1 cellular context compared by ENCODE assay signal in the genomic region with DNA sequence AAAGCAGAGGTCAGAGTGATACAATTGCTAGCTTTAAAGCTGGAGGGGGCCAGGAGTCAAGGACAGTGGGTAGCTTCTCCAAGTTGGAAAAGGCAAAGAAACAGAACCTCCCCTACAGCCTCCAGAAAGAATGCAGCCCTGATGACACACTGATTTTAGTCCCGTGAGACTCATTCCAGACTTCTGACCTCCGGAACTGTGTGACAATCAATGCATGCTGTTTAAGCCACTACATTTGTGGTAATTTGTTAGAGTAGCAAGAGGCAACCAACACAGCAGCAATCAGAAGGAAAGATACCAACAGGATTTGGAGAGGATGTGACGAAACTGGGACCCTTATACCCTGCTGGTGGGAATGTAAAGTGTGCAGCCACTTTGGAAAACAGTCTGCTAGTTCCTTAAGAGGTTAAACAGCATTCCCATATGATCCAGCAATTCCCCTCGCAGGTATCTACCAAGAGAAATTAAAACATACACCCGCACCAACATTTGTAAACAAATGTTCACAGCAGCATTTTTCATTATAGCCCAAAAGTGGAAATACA.
A peak's percentile ranks its signal among the peaks of the same experiment; 100 is the strongest.
TF ChIP-seq lines count a peak whose summit lies in the region.

No MANE protein-coding gene starts in this region.

TF ChIP-seq in HepG2, 621 proteins besides CTCF, POLR2A, EP300 and RAD21:
- TF ChIP-seq, protein P1, sequence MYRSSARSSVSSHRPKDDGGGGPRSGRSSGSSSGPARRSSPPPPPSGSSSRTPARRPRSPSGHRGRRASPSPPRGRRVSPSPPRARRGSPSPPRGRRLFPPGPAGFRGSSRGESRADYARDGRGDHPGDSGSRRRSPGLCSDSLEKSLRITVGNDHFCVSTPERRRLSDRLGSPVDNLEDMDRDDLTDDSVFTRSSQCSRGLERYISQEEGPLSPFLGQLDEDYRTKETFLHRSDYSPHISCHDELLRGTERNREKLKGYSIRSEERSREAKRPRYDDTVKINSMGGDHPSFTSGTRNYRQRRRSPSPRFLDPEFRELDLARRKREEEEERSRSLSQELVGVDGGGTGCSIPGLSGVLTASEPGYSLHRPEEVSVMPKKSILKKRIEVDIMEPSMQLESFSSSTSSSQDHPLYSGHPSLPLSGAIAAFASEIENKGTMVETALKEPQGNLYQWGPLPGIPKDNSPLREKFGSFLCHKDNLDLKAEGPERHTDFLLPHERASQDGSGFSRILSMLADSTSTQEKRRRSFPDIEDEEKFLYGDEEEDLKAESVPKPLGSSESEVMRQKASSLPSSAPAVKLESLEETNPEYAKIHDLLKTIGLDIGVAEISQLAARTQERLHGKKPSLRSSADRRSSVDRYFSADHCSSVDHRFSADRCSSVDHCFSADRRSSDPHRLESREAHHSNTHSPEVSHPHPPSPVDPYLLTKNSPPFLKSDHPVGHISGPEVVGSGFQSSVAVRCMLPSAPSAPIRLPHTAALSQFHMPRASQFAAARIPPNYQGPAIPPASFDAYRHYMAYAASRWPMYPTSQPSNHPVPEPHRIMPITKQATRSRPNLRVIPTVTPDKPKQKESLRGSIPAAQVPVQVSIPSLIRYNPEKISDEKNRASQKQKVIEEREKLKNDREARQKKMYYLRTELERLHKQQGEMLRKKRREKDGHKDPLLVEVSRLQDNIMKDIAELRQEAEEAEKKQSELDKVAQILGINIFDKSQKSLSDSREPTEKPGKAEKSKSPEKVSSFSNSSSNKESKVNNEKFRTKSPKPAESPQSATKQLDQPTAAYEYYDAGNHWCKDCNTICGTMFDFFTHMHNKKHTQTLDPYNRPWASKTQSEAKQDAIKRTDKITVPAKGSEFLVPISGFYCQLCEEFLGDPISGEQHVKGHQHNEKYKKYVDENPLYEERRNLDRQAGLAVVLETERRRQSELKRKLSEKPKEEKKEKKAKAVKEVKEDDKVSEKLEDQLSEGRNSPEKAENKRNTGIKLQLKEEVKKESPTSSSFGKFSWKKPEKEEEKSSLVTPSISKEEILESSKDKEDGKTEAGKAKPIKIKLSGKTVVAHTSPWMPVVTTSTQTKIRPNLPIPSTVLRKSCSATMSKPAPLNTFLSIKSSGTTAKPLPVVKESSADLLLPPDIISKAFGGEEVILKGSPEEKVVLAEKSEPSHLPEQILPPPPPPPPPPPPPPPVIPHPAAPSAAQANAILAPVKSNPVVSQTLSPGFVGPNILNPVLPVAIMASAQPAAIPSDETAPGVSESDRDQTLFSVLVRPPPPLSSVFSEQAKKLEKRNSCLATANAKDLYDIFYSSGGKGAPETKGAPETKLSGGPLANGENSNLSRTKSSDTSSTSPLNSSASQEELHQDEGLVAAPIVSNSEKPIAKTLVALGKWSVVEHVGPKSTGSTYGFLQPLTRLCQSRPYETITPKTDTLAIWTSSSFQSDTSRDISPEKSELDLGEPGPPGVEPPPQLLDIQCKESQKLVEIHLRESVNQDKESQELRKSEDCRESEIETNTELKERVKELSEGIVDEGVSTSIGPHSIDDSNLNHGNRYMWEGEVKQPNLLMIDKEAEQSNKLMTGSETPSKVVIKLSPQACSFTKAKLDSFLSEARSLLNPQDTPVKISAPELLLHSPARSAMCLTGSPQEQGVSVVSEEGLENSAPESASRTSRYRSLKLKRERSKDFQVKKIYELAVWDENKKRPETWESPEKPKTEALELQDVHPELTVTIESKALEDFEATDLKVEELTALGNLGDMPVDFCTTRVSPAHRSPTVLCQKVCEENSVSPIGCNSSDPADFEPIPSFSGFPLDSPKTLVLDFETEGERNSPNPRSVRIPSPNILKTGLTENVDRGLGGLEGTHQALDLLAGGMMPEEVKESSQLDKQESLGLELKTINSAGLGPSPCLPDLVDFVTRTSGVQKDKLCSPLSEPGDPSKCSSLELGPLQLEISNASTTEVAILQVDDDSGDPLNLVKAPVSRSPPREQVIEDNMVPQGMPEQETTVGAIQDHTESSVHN (CRISPR knock-in tag; IDR thresholded peaks at IDR 0.05), result no peak
- TF ChIP-seq ZNF136 (CRISPR knock-in tag; IDR thresholded peaks at IDR 0.05; ENCODE audit: low read depth), result no peak
- peak; percentile 62; the same call in 1 of the 2 replicates for TF ChIP-seq ZNF543 (CRISPR knock-in tag; IDR thresholded peaks at IDR 0.05)
- TF ChIP-seq, protein P2, sequence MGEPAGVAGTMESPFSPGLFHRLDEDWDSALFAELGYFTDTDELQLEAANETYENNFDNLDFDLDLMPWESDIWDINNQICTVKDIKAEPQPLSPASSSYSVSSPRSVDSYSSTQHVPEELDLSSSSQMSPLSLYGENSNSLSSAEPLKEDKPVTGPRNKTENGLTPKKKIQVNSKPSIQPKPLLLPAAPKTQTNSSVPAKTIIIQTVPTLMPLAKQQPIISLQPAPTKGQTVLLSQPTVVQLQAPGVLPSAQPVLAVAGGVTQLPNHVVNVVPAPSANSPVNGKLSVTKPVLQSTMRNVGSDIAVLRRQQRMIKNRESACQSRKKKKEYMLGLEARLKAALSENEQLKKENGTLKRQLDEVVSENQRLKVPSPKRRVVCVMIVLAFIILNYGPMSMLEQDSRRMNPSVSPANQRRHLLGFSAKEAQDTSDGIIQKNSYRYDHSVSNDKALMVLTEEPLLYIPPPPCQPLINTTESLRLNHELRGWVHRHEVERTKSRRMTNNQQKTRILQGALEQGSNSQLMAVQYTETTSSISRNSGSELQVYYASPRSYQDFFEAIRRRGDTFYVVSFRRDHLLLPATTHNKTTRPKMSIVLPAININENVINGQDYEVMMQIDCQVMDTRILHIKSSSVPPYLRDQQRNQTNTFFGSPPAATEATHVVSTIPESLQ (CRISPR knock-in tag; conservative IDR thresholded peaks at IDR 0.05), result no peak
- no peak for TF ChIP-seq MAFG (CRISPR knock-in tag; IDR thresholded peaks at IDR 0.05)
- TF ChIP-seq, protein P3, sequence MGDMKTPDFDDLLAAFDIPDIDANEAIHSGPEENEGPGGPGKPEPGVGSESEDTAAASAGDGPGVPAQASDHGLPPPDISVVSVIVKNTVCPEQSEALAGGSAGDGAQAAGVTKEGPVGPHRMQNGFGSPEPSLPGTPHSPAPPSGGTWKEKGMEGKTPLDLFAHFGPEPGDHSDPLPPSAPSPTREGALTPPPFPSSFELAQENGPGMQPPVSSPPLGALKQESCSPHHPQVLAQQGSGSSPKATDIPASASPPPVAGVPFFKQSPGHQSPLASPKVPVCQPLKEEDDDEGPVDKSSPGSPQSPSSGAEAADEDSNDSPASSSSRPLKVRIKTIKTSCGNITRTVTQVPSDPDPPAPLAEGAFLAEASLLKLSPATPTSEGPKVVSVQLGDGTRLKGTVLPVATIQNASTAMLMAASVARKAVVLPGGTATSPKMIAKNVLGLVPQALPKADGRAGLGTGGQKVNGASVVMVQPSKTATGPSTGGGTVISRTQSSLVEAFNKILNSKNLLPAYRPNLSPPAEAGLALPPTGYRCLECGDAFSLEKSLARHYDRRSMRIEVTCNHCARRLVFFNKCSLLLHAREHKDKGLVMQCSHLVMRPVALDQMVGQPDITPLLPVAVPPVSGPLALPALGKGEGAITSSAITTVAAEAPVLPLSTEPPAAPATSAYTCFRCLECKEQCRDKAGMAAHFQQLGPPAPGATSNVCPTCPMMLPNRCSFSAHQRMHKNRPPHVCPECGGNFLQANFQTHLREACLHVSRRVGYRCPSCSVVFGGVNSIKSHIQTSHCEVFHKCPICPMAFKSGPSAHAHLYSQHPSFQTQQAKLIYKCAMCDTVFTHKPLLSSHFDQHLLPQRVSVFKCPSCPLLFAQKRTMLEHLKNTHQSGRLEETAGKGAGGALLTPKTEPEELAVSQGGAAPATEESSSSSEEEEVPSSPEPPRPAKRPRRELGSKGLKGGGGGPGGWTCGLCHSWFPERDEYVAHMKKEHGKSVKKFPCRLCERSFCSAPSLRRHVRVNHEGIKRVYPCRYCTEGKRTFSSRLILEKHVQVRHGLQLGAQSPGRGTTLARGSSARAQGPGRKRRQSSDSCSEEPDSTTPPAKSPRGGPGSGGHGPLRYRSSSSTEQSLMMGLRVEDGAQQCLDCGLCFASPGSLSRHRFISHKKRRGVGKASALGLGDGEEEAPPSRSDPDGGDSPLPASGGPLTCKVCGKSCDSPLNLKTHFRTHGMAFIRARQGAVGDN (CRISPR knock-in tag; IDR thresholded peaks at IDR 0.05), result no peak
- TF ChIP-seq, protein P4, sequence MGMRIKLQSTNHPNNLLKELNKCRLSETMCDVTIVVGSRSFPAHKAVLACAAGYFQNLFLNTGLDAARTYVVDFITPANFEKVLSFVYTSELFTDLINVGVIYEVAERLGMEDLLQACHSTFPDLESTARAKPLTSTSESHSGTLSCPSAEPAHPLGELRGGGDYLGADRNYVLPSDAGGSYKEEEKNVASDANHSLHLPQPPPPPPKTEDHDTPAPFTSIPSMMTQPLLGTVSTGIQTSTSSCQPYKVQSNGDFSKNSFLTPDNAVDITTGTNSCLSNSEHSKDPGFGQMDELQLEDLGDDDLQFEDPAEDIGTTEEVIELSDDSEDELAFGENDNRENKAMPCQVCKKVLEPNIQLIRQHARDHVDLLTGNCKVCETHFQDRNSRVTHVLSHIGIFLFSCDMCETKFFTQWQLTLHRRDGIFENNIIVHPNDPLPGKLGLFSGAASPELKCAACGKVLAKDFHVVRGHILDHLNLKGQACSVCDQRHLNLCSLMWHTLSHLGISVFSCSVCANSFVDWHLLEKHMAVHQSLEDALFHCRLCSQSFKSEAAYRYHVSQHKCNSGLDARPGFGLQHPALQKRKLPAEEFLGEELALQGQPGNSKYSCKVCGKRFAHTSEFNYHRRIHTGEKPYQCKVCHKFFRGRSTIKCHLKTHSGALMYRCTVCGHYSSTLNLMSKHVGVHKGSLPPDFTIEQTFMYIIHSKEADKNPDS (CRISPR knock-in tag; IDR thresholded peaks at IDR 0.05), result no peak
